Comparison of ENCODE assay signal across 11 cellular contexts in genomic region chr3:128490650-128491070, GRCh38. TPM values are rescaled to one million over a fixed set of nuclear protein-coding genes. Genes with fewer than 3 reads are reported as not detected.
DNase-seq lines count a peak whose midpoint lies in the region; ATAC-seq and TF ChIP-seq lines count a peak whose summit lies in the region.
"Had no signal": no experiment of that assay in that cellular context is flagged by ENCODE, and none has a peak within 500 bp of the region (broad histone marks: within the 10 kb centered on the region; RNA-seq: fewer than 3 reads in every experiment).

No MANE protein-coding gene starts in this region.

- H3K36me3 ChIP-seq in SK-N-SH (replicated peaks in 1 of 2; ENCODE audit: control insufficient read depth in 1 of 2, insufficient read depth in 2 of 2, low read length in 1 of 2) (peaks cover 0 to 4% of the 10 kb centered on the region in 2 experiments), PC-3 (ENCODE audit: low read depth, low read length) (no peaks in the 10 kb centered on the region), iPS-18a (ENCODE audit: control insufficient read depth, low read depth, low read length) (no peaks in the 10 kb centered on the region), gastrocnemius medialis (no peaks in the 10 kb centered on the region)

- peaks cover 23% of the 10 kb centered on the region; the same call in 1 of the 2 replicates for H3K27me3 ChIP-seq in SK-N-SH (ENCODE audit: insufficient read depth)
- H3K27me3 ChIP-seq in PC-3 (ENCODE audit: low read length): no peaks in the 10 kb centered on the region
- peaks cover 100% of the 10 kb centered on the region for H3K27me3 ChIP-seq in iPS-18a (ENCODE audit: control insufficient read depth, insufficient read depth, low read length)
- peaks cover 95 to 99% (median 98%) of the 10 kb centered on the region in 3 donors for H3K27me3 ChIP-seq in gastrocnemius medialis

- peak overlapping the region; percentile 99 for H3K4me2 ChIP-seq in SK-N-SH
- H3K4me2 ChIP-seq in PC-3 (ENCODE audit: low read length): peak overlapping the region; percentile 92

- H3K79me2 ChIP-seq in SK-N-SH (ENCODE audit: insufficient read depth) (peaks cover 22% of the 10 kb centered on the region), PC-3 (ENCODE audit: low read length) (peaks cover 83% of the 10 kb centered on the region)

- no peak for TF ChIP-seq CTCF in SK-N-SH (IDR thresholded peaks at IDR 0.05)
- no peak for TF ChIP-seq CTCF in PC-3 (conservative IDR thresholded peaks at IDR 0.05; ENCODE audit: low read depth, low read length)
- TF ChIP-seq CTCF in gastrocnemius medialis (IDR thresholded peaks at IDR 0.05 in 4 of 5, conservative IDR thresholded peaks at IDR 0.05 in 1 of 5): no peak

- H3F3A ChIP-seq in SK-N-SH (replicated peaks; ENCODE audit: insufficient read depth): peaks cover 7% of the 10 kb centered on the region
- H3F3A ChIP-seq in PC-3 (ENCODE audit: low read length, unreplicated experiment): no peaks in the 10 kb centered on the region

- no peaks in the 10 kb centered on the region for H3K9me3 ChIP-seq in SK-N-SH
- H3K9me3 ChIP-seq in PC-3 (ENCODE audit: low read length): no peaks in the 10 kb centered on the region
- H3K9me3 ChIP-seq in iPS-18a (ENCODE audit: control insufficient read depth, low read depth, low read length): no peaks in the 10 kb centered on the region
- no peaks in the 10 kb centered on the region for H3K9me3 ChIP-seq in gastrocnemius medialis
- H3K9me3 ChIP-seq: A549 had no signal

- in situ Hi-C loops in gastrocnemius medialis (cut with MboI; ENCODE audit: low sequenced_read_pairs in 4 of 4): loop anchor here in 1 of 4 donors (25.0 kb wide), 1 partner anchor 403 kb away; no protein-coding TSS in a partner anchor

- TF ChIP-seq EP300 in SK-N-SH (IDR thresholded peaks at IDR 0.05; ENCODE audit: borderline replicate concordance in 1 of 2, low read depth in 1 of 2, low read length in 1 of 2): no peak

- intact Hi-C loops in PC-3 (cut with micrococcal nuclease) (no loop called here), gastrocnemius medialis (cut with DNase I; ENCODE audit: low total_unique reads) (no loop called here)

- H3K4me3 ChIP-seq in SK-N-SH (ENCODE audit: low read depth in 2 of 2, low read length in 1 of 2) (peak overlapping the region; percentile 75 to 77), PC-3 (ENCODE audit: low read length) (peak overlapping the region; percentile 93), iPS-18a (ENCODE audit: low read length) (peak overlapping the region; percentile 37), gastrocnemius medialis (peak overlapping the region; percentile 66 to 85 (median 68))

- ATAC-seq in SK-N-SH treated with all-trans-retinoic acid at 6 μM for 48 hours (no peak), PC-3 (no peak), gastrocnemius medialis (no peak)
- ATAC-seq: A549 had no signal

- TF ChIP-seq POLR2A in gastrocnemius medialis (IDR thresholded peaks at IDR 0.05): no peak

- H3K9me2 ChIP-seq in SK-N-SH: no peaks in the 10 kb centered on the region
- no peaks in the 10 kb centered on the region for H3K9me2 ChIP-seq in PC-3 (replicated peaks; ENCODE audit: low read length)

- WGBS in SK-N-SH (ENCODE audit: low lambda C conversion rate): 23% methylated on average over 12 of the region's 16 CpGs

- TF ChIP-seq RAD21 in SK-N-SH (IDR thresholded peaks at IDR 0.05; ENCODE audit: low read length): no peak

- H3K27ac ChIP-seq in SK-N-SH (ENCODE audit: low read depth in 2 of 2, low read length in 1 of 2) (peak overlapping the region in 1 of 2 experiments; percentile 97; a peak in 2 of 4 replicates), PC-3 (ENCODE audit: low read length) (peak overlapping the region; percentile 60), iPS-18a (ENCODE audit: low read length) (no peak overlapping the region), gastrocnemius medialis (peak overlapping the region in 1 of 4 donors; percentile 78)
- H3K27ac ChIP-seq: A549 had no signal

- H4K20me1 ChIP-seq in SK-N-SH (ENCODE audit: insufficient read depth) (peaks cover 19% of the 10 kb centered on the region; the same call in 1 of the 2 replicates), PC-3 (ENCODE audit: low read length) (no peaks in the 10 kb centered on the region)

- no peak overlapping the region for H2AFZ ChIP-seq in SK-N-SH (ENCODE audit: low read depth)
- H2AFZ ChIP-seq in PC-3 (ENCODE audit: low read length): no peak overlapping the region

- H3K9ac ChIP-seq in SK-N-SH: peak overlapping the region; percentile 80; the same call in 1 of the 2 replicates
- H3K9ac ChIP-seq in PC-3 (ENCODE audit: low read length): peak overlapping the region; percentile 84
- H3K9ac ChIP-seq in iPS-18a (ENCODE audit: low read length): no peak overlapping the region

- no TSS peak for BruUV-seq in PC-3 (replicated peaks; lab: Mats Ljungman, UMichigan)

- POLR2A ChIA-PET in SK-N-SH (lab: Yijun Ruan, JAX) (interaction anchor here (0.6 to 5.7 kb wide), 16 partner anchors 9 to 314 kb away, joined by 3 to 66 read pairs (median 4); no protein-coding TSS in a partner anchor), PC-3 (lab: Charles Lee; ENCODE audit: unreplicated experiment) (no interaction called here)

- CTCF ChIA-PET in SK-N-SH (lab: Yijun Ruan, JAX): interaction anchor here (1.4 to 13.1 kb wide), 5 partner anchors 10 to 81 kb away, joined by 4 to 177 read pairs (median 11); no protein-coding TSS in a partner anchor
- CTCF ChIA-PET in PC-3 (lab: Charles Lee): interaction anchor here (0.6 kb wide), 1 partner anchor 795 kb away, joined by 7 read pairs; no protein-coding TSS in a partner anchor

- no peak for DNase-seq in SK-N-SH
- DNase-seq in PC-3: no peak
- DNase-seq in gastrocnemius medialis: no peak
- no peak for DNase-seq in T-helper 1 cell
- DNase-seq in stimulated activated CD4-positive, alpha-beta T cell treated with anti-CD3 and anti-CD28 coated beads, Interleukin-12 subunit alpha, Interleukin-12 subunit beta, amount 100 ng/mL, for 4 hours: no peak
- DNase-seq in KG1 (lab: John Stamatoyannopoulos, UW): no peak
- DNase-seq: GF-D8 had no signal

- H3K4me1 ChIP-seq in SK-N-SH (ENCODE audit: control insufficient read depth in 1 of 2, insufficient read depth in 2 of 2, low read depth in 1 of 2, low read length in 1 of 2): peaks cover 0 to 24% of the 10 kb centered on the region in 2 experiments; a peak in 1 of 4 replicates
- peaks cover 7% of the 10 kb centered on the region for H3K4me1 ChIP-seq in PC-3 (ENCODE audit: insufficient read depth, low read length)
- peaks cover 19% of the 10 kb centered on the region for H3K4me1 ChIP-seq in iPS-18a (ENCODE audit: control insufficient read depth, low read depth, low read length)
- H3K4me1 ChIP-seq in gastrocnemius medialis: peaks cover 22 to 49% of the 10 kb centered on the region in 2 donors

TF ChIP-seq in SK-N-SH, 30 proteins besides CTCF, POLR2A, EP300 and RAD21 (continues in another document):
- TF ChIP-seq EZH2phosphoT487 (IDR thresholded peaks at IDR 0.05; ENCODE audit: borderline replicate concordance, low read depth): no peak
- TF ChIP-seq SIN3A (IDR thresholded peaks at IDR 0.05; ENCODE audit: borderline replicate concordance, low read depth, low read length): no peak
- no peak for TF ChIP-seq CHD2 (IDR thresholded peaks at IDR 0.05; ENCODE audit: low read length, partially characterized antibody)
- TF ChIP-seq RXRA (IDR thresholded peaks at IDR 0.05; ENCODE audit: borderline replicate concordance, low read depth): no peak
- TF ChIP-seq PBX3 (IDR thresholded peaks at IDR 0.05): no peak

TF ChIP-seq in SK-N-SH treated with all-trans-retinoic acid at 6 μM for 48 hours, 23 proteins besides CTCF, POLR2A, EP300 and RAD21:
- TF ChIP-seq ESRRG (CRISPR knock-in tag; IDR thresholded peaks at IDR 0.05) (no peak), TOX (CRISPR knock-in tag; IDR thresholded peaks at IDR 0.05; ENCODE audit: borderline replicate concordance) (no peak), GLIS3 (CRISPR knock-in tag; IDR thresholded peaks at IDR 0.05) (no peak), PATZ1 (CRISPR knock-in tag; IDR thresholded peaks at IDR 0.05; ENCODE audit: borderline replicate concordance) (no peak), ZNF70 (CRISPR knock-in tag; IDR thresholded peaks at IDR 0.05) (no peak), PPARA (CRISPR knock-in tag; IDR thresholded peaks at IDR 0.05; ENCODE audit: borderline replicate concordance) (no peak), ZFP30 (CRISPR knock-in tag; IDR thresholded peaks at IDR 0.05) (no peak)

RNA-seq across cellular contexts. Expression of gene GATA2, which starts 2.3 kb away (rescaled TPM):
- 5.5 and 6.8 TPM in 2 replicates for polyA plus RNA-seq in SK-N-SH (2012; rRNA removed)
- polyA plus RNA-seq in SK-N-SH (2012; cell fraction: cytosol; rRNA removed): 7.0 and 13.4 TPM in 2 replicates
- 10.6 and 18.0 TPM in 2 replicates for polyA plus RNA-seq in SK-N-SH (2012; cell fraction: nucleus; rRNA removed)
- total RNA-seq in PC-3 (2014; rRNA removed): 26.8 and 32.4 TPM in 2 replicates
- 10 to 100 TPM in 3 of 4 donors, 1 to 10 TPM in 1; 9.0 to 14.4 (median 12.7) TPM for total RNA-seq in gastrocnemius medialis

RNA-seq across cellular contexts. Expression of gene DNAJB8, which starts 24.0 kb away (rescaled TPM):
- not detected in 2 replicates for polyA plus RNA-seq in SK-N-SH (2012; rRNA removed)
- not detected in 2 replicates for polyA plus RNA-seq in SK-N-SH (2012; cell fraction: cytosol; rRNA removed)
- polyA plus RNA-seq in SK-N-SH (2012; cell fraction: nucleus; rRNA removed): not detected in 2 replicates
- not detected in 2 replicates for total RNA-seq in PC-3 (2014; rRNA removed)
- not detected for total RNA-seq in gastrocnemius medialis
- total RNA-seq: activated T-helper 2 cell treated with anti-CD3 and anti-CD28 coated beads, Interferon-gamma antibody, Interleukin-2, Interleukin-4, amounts not matched to agents 10 μg/mL and 5 μg/mL and 100 μg/mL, durations not matched to agents 14 hours and 24 hours and 36 hours had no signal
- polyA plus RNA-seq: A549 had no signal

Comparison
In these comparisons a context has a peak if more than half of its experiments do, and no peak if none do; other contexts are left out.
1. H3K4me3 ChIP-seq: peak in every context shown above with its lines; median percentile 93 in PC-3; 76 in SK-N-SH; 68 in gastrocnemius medialis; 37 in iPS-18a.